In genomic region chr6:124660185-124660584, GRCh38 we compare ENCODE assay signal across 32 cellular contexts.
"Had no signal": no experiment of that assay in that cellular context is flagged by ENCODE, and none has a peak within 500 bp of the region (broad histone marks: within the 10 kb centered on the region; RNA-seq: fewer than 3 reads in every experiment).

No MANE protein-coding gene starts in this region.

- H2AFZ ChIP-seq: PC-9 had no signal

- H3K27ac ChIP-seq: brain microvascular endothelial cell, PC-9, WERI-Rb-1 had no signal

- H3K4me2 ChIP-seq: PC-9 had no signal

- ATAC-seq: activated CD8-positive, alpha-beta memory T cell treated with anti-CD3 and anti-CD28 coated beads, Interleukin-2, amount 10 ng/mL, durations not matched to agents 7 days and 5 days; activated T-cell treated with anti-CD3 and anti-CD28 coated beads, Interleukin-2, amount 50 U/mL, for 72 hours; activated T-helper 17 cell treated with anti-CD3 and anti-CD28 coated beads, Interleukin-2, amount 50 U/mL, for 72 hours had no signal

- H3K36me3 ChIP-seq: brain microvascular endothelial cell, WERI-Rb-1 had no signal

- H3K4me3 ChIP-seq: PC-9 had no signal

- H3K27me3 ChIP-seq: brain microvascular endothelial cell had no signal

- DNase-seq: activated CD4-positive, alpha-beta memory T cell treated with anti-CD3 and anti-CD28 coated beads, Interleukin-2, amount 10 ng/mL, durations not matched to agents 7 days and 5 days; activated CD4-positive, alpha-beta T cell treated with anti-CD3 and anti-CD28 coated beads for 1 hour; activated CD4-positive, alpha-beta T cell treated with anti-CD3 and anti-CD28 coated beads for 48 hours; activated CD4-positive, CD25-positive, alpha-beta regulatory T cell; activated CD8-positive, alpha-beta memory T cell treated with anti-CD3 and anti-CD28 coated beads for 24 hours; activated CD8-positive, alpha-beta memory T cell treated with anti-CD3 and anti-CD28 coated beads, Interleukin-2, amount 10 ng/mL, durations not matched to agents 7 days and 5 days; activated CD8-positive, alpha-beta memory T cell treated with anti-CD3 and anti-CD28 coated beads, Interleukin-2, amount 50 U/mL, for 48 hours; activated effector memory CD4-positive, alpha-beta T cell treated with anti-CD3 and anti-CD28 coated beads, Interleukin-2, amount 50 U/mL, for 16 hours; activated naive CD4-positive, alpha-beta T cell; activated naive CD4-positive, alpha-beta T cell treated with anti-CD3 and anti-CD28 coated beads, Interleukin-2, amount 50 U/mL, for 16 hours; activated naive CD8-positive, alpha-beta T cell treated with anti-CD3 and anti-CD28 coated beads for 36 hours; activated T-cell treated with anti-CD3 and anti-CD28 coated beads, Interleukin-2, amount 50 U/mL, for 72 hours; amniotic stem cell; aorta; brain microvascular endothelial cell; central memory CD4-positive, alpha-beta T cell; Karpas-422; KBM-7; NCI-H1048; NCI-H1105 treated with DMSO at 0.1 percent for 48 hours; NCI-H1436; NCI-H1694 treated with DMSO at 0.1 percent for 48 hours; NCI-H2029; NCI-H2227 treated with DMSO at 0.1 percent for 48 hours; NCI-H446 treated with DMSO at 0.1 percent for 48 hours; NCI-H748 treated with DMSO at 0.1 percent for 48 hours; NK-92 treated with Interleukin-12 subunit alpha and Interleukin-12 subunit beta, amount 100 ng/mL, for 24 hours; PC-9; Right ventricle myocardium superior; T1000; WERI-Rb-1 had no signal
